27 cellular contexts compared by ENCODE assay signal in the genomic region with DNA sequence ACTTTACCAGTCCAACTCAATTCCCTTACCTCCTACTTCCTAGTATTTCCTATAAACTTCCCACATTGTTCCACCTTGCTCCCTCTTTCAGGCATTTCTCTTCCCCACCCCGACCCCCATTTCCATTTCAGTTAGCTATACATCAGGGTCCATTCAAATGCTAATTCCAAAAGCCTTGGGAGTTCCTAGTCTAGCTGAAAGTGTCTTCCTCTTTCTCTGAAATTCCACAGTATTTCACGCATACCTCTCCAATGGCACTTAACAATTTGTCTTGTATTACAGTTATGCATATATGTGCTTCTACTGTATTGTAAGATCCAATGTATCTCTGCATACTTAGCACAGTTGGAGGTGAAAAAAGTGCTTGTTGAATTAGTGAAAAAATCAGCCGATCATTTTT.
DNase-seq lines count a peak whose midpoint lies in the region; ATAC-seq lines count a peak whose summit lies in the region.
"Had no signal": no experiment of that assay in that cellular context is flagged by ENCODE, and none has a peak within 500 bp of the region (broad histone marks: within the 10 kb centered on the region; RNA-seq: fewer than 3 reads in every experiment).

No MANE protein-coding gene starts in this region.

- H3K4me1 Mint-ChIP-seq in activated T-cell treated with anti-CD3 and anti-CD28 coated beads, Interleukin-2, amount 50 U/mL, for 24 hours (ENCODE audit: low read depth), result peaks cover 77% of the 10 kb centered on the region
- peaks cover 59% of the 10 kb centered on the region for H3K4me1 Mint-ChIP-seq in activated naive CD8-positive, alpha-beta T cell treated with anti-CD3 and anti-CD28 coated beads for 36 hours

- no peak for ATAC-seq in GM21381 (IDR thresholded peaks at IDR 0.05; ENCODE audit: unreplicated experiment)
- ATAC-seq: gastroesophageal sphincter had no signal

- H3K9me3 ChIP-seq in iPS DF 6.9 (ENCODE audit: control insufficient read depth, insufficient read depth, low read length), result no peaks in the 10 kb centered on the region
- H3K9me3 ChIP-seq: esophagus squamous epithelium, gastroesophageal sphincter, left ventricle myocardium inferior, mucosa of descending colon, upper lobe of left lung had no signal

- no peaks in the 10 kb centered on the region for H3K9me3 Mint-ChIP-seq in activated T-cell treated with anti-CD3 and anti-CD28 coated beads, Interleukin-2, amount 50 U/mL, for 24 hours
- peaks cover 10% of the 10 kb centered on the region for H3K9me3 Mint-ChIP-seq in activated naive CD8-positive, alpha-beta T cell treated with anti-CD3 and anti-CD28 coated beads for 36 hours
- H3K9me3 Mint-ChIP-seq: activated CD4-positive, alpha-beta T cell treated with anti-CD3 and anti-CD28 coated beads, Interleukin-2, amount 10 ng/mL, durations not matched to agents 24 days and 14 days had no signal

- H3K4me3 ChIP-seq in iPS DF 6.9 (ENCODE audit: low read length), result no peak overlapping the region
- H3K4me3 ChIP-seq: esophagus squamous epithelium, gastroesophageal sphincter, left ventricle myocardium inferior, mucosa of descending colon, upper lobe of left lung had no signal

- H3K4me1 ChIP-seq in iPS DF 6.9 (ENCODE audit: control insufficient read depth, insufficient read depth, low read length), result peaks cover 3% of the 10 kb centered on the region; the same call in 1 of the 2 replicates

- H3K36me3 ChIP-seq in iPS DF 6.9 (ENCODE audit: control insufficient read depth, insufficient read depth, low read length), result no peaks in the 10 kb centered on the region
- H3K36me3 ChIP-seq: esophagus squamous epithelium, gastroesophageal sphincter, left ventricle myocardium inferior, upper lobe of left lung had no signal

- H3K36me3 Mint-ChIP-seq in activated T-cell treated with anti-CD3 and anti-CD28 coated beads, Interleukin-2, amount 50 U/mL, for 24 hours (ENCODE audit: low read depth), result peaks cover 74% of the 10 kb centered on the region
- H3K36me3 Mint-ChIP-seq in activated naive CD8-positive, alpha-beta T cell treated with anti-CD3 and anti-CD28 coated beads for 36 hours, result peaks cover 53% of the 10 kb centered on the region

- peak overlapping the region; percentile 45 for H3K27ac Mint-ChIP-seq in activated T-cell treated with anti-CD3 and anti-CD28 coated beads, Interleukin-2, amount 50 U/mL, for 24 hours
- H3K27ac Mint-ChIP-seq in activated naive CD8-positive, alpha-beta T cell treated with anti-CD3 and anti-CD28 coated beads for 36 hours, result peak overlapping the region; percentile 46
- H3K27ac Mint-ChIP-seq: activated CD4-positive, alpha-beta T cell treated with anti-CD3 and anti-CD28 coated beads, Interleukin-2, amount 10 ng/mL, durations not matched to agents 24 days and 14 days had no signal

- no peak overlapping the region for H3K4me3 Mint-ChIP-seq in activated T-cell treated with anti-CD3 and anti-CD28 coated beads, Interleukin-2, amount 50 U/mL, for 24 hours
- no peak overlapping the region for H3K4me3 Mint-ChIP-seq in activated naive CD8-positive, alpha-beta T cell treated with anti-CD3 and anti-CD28 coated beads for 36 hours
- H3K4me3 Mint-ChIP-seq: activated CD4-positive, alpha-beta T cell treated with anti-CD3 and anti-CD28 coated beads, Interleukin-2, amount 10 ng/mL, durations not matched to agents 24 days and 14 days had no signal

- no peaks in the 10 kb centered on the region for H3K27me3 Mint-ChIP-seq in activated T-cell treated with anti-CD3 and anti-CD28 coated beads, Interleukin-2, amount 50 U/mL, for 24 hours
- no peaks in the 10 kb centered on the region for H3K27me3 Mint-ChIP-seq in activated naive CD8-positive, alpha-beta T cell treated with anti-CD3 and anti-CD28 coated beads for 36 hours
- H3K27me3 Mint-ChIP-seq: activated CD4-positive, alpha-beta T cell treated with anti-CD3 and anti-CD28 coated beads, Interleukin-2, amount 10 ng/mL, durations not matched to agents 24 days and 14 days had no signal

- no peak overlapping the region for H3K27ac ChIP-seq in iPS DF 6.9 (ENCODE audit: low read length)
- H3K27ac ChIP-seq: esophagus squamous epithelium, gastroesophageal sphincter, upper lobe of left lung had no signal

- no peaks in the 10 kb centered on the region for H3K27me3 ChIP-seq in iPS DF 6.9 (ENCODE audit: control insufficient read depth, insufficient read depth, low read length)
- H3K27me3 ChIP-seq: esophagus squamous epithelium, gastroesophageal sphincter, upper lobe of left lung had no signal

- no CpG with 5 or more reads among the region's 3 CpGs for WGBS in iPS DF 6.9 (ENCODE audit: insufficient coverage, insufficient read length)

- no peak for DNase-seq in activated T-cell treated with anti-CD3 and anti-CD28 coated beads, Interleukin-2, amount 50 U/mL, for 24 hours
- no peak for DNase-seq in activated T-cell treated with anti-CD3 and anti-CD28 coated beads, Interleukin-2, amount 50 U/mL, for 48 hours
- DNase-seq in activated naive CD8-positive, alpha-beta T cell treated with anti-CD3 and anti-CD28 coated beads for 36 hours, result no peak
- peak; percentile 43 for DNase-seq in iPS DF 6.9 (ENCODE audit: low read depth, low spot score)
- DNase-seq in activated effector memory CD4-positive, alpha-beta T cell treated with anti-CD3 and anti-CD28 coated beads, Interleukin-2, amount 50 U/mL, for 16 hours, result no peak
- DNase-seq in T-helper 1 cell, result no peak
- DNase-seq in NCI-H2227 (lab: John Stamatoyannopoulos, UW; ENCODE audit: unreplicated experiment), result no peak
- DNase-seq: 8988T; activated CD4-positive, alpha-beta T cell treated with anti-CD3 and anti-CD28 coated beads, Interleukin-2, amount 10 ng/mL, durations not matched to agents 24 days and 14 days; activated CD8-positive, alpha-beta memory T cell treated with anti-CD3 and anti-CD28 coated beads, Interleukin-2, amount 50 U/mL, for 48 hours; activated naive CD4-positive, alpha-beta T cell treated with Interleukin-2 at 50 U/mL for 16 hours; effector CD4-positive, alpha-beta T cell; esophagus squamous epithelium; left ventricle myocardium inferior; mucosa of descending colon; MV-4-11; NCI-H1694; NCI-H748 treated with DMSO at 0.1 percent for 48 hours; nucleus accumbens; OCI-M1; Right ventricle myocardium superior; small intestine; stimulated activated CD4-positive, alpha-beta T cell treated with anti-CD3 and anti-CD28 coated beads, Interleukin-2, amount 100 ng/mL, for 48 hours; stimulated activated naive CD8-positive, alpha-beta T cell treated with anti-CD3 and anti-CD28 coated beads, Interleukin-15, Interleukin-2, amounts not matched to agents 100 U/mL and 50 U/mL, for 24 hours; upper lobe of left lung had no signal
